8 cellular contexts compared by ENCODE assay signal in the genomic region with DNA sequence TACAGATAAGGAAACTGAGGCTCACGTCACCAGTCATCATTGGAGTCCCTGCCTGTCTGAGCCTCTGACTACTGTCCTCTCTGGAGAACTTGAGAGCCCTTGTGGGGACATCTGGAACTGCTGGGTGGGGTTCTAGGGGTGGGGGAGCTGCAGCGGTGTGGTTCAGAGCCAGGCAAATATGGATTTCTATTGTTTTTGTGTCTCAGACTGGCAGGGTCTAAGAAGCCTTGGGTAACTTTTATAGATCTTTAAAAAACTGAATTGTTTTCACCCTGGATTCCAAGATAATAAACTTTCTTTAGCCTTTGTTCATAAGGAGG. TPM values are rescaled to one million over a fixed set of nuclear protein-coding genes. Genes with fewer than 3 reads are reported as not detected.
A peak's percentile ranks its signal among the peaks of the same experiment; 100 is the strongest.
DNase-seq lines count a peak whose midpoint lies in the region; ATAC-seq and TF ChIP-seq lines count a peak whose summit lies in the region.

No MANE protein-coding gene starts in this region.

- peaks cover 37% of the 10 kb centered on the region in 2 experiments for H3K4me1 ChIP-seq in neutrophil (ENCODE audit: control insufficient read depth in 1 of 2, insufficient read depth in 1 of 2, low read depth in 1 of 2, low read length in 1 of 2)

- H3K36me3 ChIP-seq in neutrophil, result no peaks in the 10 kb centered on the region

- ATAC-seq in HG03457 (IDR thresholded peaks at IDR 0.05; ENCODE audit: unreplicated experiment), result no peak
- no peak for ATAC-seq in GM21825 (IDR thresholded peaks at IDR 0.05; ENCODE audit: unreplicated experiment)

- H3K27ac ChIP-seq in dorsolateral prefrontal cortex, result peak overlapping the region in 40 of 59 donors; percentile 1 to 79 (median 48)
- peak overlapping the region; percentile 52 for H3K27ac ChIP-seq in neutrophil

- peak in 17 of 56 donors; percentile 8 to 41 (median 18) for TF ChIP-seq CTCF in dorsolateral prefrontal cortex (IDR thresholded peaks at IDR 0.05 in 54 of 56, conservative IDR thresholded peaks at IDR 0.05 in 2 of 56; ENCODE audit: low read depth in 1 of 56, partially characterized antibody in 56 of 56)
- no peak for TF ChIP-seq CTCF in neutrophil (IDR thresholded peaks at IDR 0.05)

- no peak overlapping the region for H3K4me3 ChIP-seq in dorsolateral prefrontal cortex
- no peak overlapping the region for H3K4me3 ChIP-seq in neutrophil (ENCODE audit: low read depth in 1 of 2, low read length in 1 of 2)

- intact Hi-C loops in dorsolateral prefrontal cortex (cut with DNase I), result loop anchor here in 1 of 2 donors (10.0 kb wide), 1 partner anchor 501 kb away; a partner anchor contains a TSS

- DNase-seq in stimulated activated CD4-positive, alpha-beta T cell treated with anti-CD3 and anti-CD28 coated beads, Interleukin-4, amount 100 ng/mL, for 1 hour, result peak; percentile 23
- DNase-seq in stimulated activated CD4-positive, alpha-beta T cell treated with anti-CD3 and anti-CD28 coated beads, Interleukin-12 subunit alpha, Interleukin-12 subunit beta, amount 100 ng/mL, for 4 hours, result no peak
- DNase-seq in RPMI8226 (peak; percentile 86), dorsolateral prefrontal cortex (no peak), NCI-H2227 treated with DMSO at 0.1 percent for 48 hours (lab: John Stamatoyannopoulos, UW) (no peak)

- H3K27me3 ChIP-seq in dorsolateral prefrontal cortex (no peaks in the 10 kb centered on the region), neutrophil (peaks cover 3% of the 10 kb centered on the region)

- no peaks in the 10 kb centered on the region for H3K9me3 ChIP-seq in neutrophil

RNA-seq across cellular contexts. Expression of a gene that starts 46.9 kb away (rescaled TPM):
- 10 to 100 TPM in 118 of 120 experiments, 1 to 10 TPM in 2; 8.1 to 74.9 (median 17.6) TPM for total RNA-seq in dorsolateral prefrontal cortex

Comparison
In these comparisons a context has a peak if more than half of its experiments do, and no peak if none do; other contexts are left out.
1. DNase-seq: peak in stimulated activated CD4-positive, alpha-beta T cell treated with anti-CD3 and anti-CD28 coated beads, Interleukin-4, amount 100 ng/mL, for 1 hour (single experiment) and RPMI8226 (single experiment); none in stimulated activated CD4-positive, alpha-beta T cell treated with anti-CD3 and anti-CD28 coated beads, Interleukin-12 subunit alpha, Interleukin-12 subunit beta, amount 100 ng/mL, for 4 hours (single experiment), dorsolateral prefrontal cortex (0 of 10) and NCI-H2227 treated with DMSO at 0.1 percent for 48 hours (single experiment).